In genomic region chr10:43376046-43376635, GRCh38 we compare ENCODE assay signal across 18 cellular contexts. TPM values are rescaled to one million over a fixed set of nuclear protein-coding genes. Genes with fewer than 3 reads are reported as not detected.
DNase-seq lines count a peak whose midpoint lies in the region; ATAC-seq, FAIRE-seq and TF ChIP-seq lines count a peak whose summit lies in the region.
"Had no signal": no experiment of that assay in that cellular context is flagged by ENCODE, and none has a peak within 500 bp of the region (broad histone marks: within the 10 kb centered on the region; RNA-seq: fewer than 3 reads in every experiment).

No MANE protein-coding gene starts in this region.

- H3K23me2 ChIP-seq in H9 (ENCODE audit: insufficient read length, low read depth, low read length, poor library complexity, severe bottlenecking) (no peaks in the 10 kb centered on the region), H1 (ENCODE audit: low read depth, low read length) (no peaks in the 10 kb centered on the region)

- H3K18ac ChIP-seq in H9 (ENCODE audit: insufficient read length, low read depth, low read length) (peak overlapping the region; percentile 3), H1 (ENCODE audit: extremely low read depth, low read length) (no peak overlapping the region; the same call in 1 of the 2 replicates)

- no peak for TF ChIP-seq RAD21 in H1 (IDR thresholded peaks at IDR 0.05 in 1 of 2, conservative IDR thresholded peaks at IDR 0.05 in 1 of 2; ENCODE audit: low read depth in 2 of 2, low read length in 2 of 2)

- H3K14ac ChIP-seq in H9 (ENCODE audit: insufficient read depth, low read length) (no peak overlapping the region; the same call in 1 of the 2 replicates), H1 (ENCODE audit: insufficient read length) (no peak overlapping the region)

- H4K5ac ChIP-seq in H9 (ENCODE audit: insufficient read length, low read depth, low read length) (no peak overlapping the region), H1 (ENCODE audit: insufficient read length, low read depth, low read length) (no peak overlapping the region)

- H3K9me3 ChIP-seq in H9 (ENCODE audit: control insufficient read depth, low read depth, low read length) (no peaks in the 10 kb centered on the region), H1 (ENCODE audit: insufficient read depth in 2 of 2, low read depth in 1 of 2, low read length in 1 of 2) (no peaks in the 10 kb centered on the region), sigmoid colon (no peaks in the 10 kb centered on the region), aorta (ENCODE audit: control insufficient read depth, low read length) (no peaks in the 10 kb centered on the region), gastrocnemius medialis (no peaks in the 10 kb centered on the region)
- H3K9me3 ChIP-seq: BE2C had no signal

- H2BK120ac ChIP-seq in H9 (ENCODE audit: low read depth, low read length, poor library complexity, severe bottlenecking), result no peak overlapping the region
- H2BK120ac ChIP-seq in H1 (replicated peaks; ENCODE audit: low read depth, low read length), result no peak overlapping the region

- H2BK12ac ChIP-seq in H9 (ENCODE audit: insufficient read length, low read depth, low read length) (no peak overlapping the region), H1 (ENCODE audit: low read depth, low read length) (no peak overlapping the region)

- H3K27me3 ChIP-seq in H9 (ENCODE audit: insufficient read depth, low read length) (no peaks in the 10 kb centered on the region), H1 (replicated peaks in 1 of 4; ENCODE audit: control insufficient read depth in 3 of 4, extremely low read depth in 1 of 4, insufficient read depth in 3 of 4, low read length in 3 of 4) (0 out of 7 replicates have a peak, but pooled peaks cover 0 to 2% (median 0%) of the 10 kb centered on the region in 4 experiments), sigmoid colon (no peaks in the 10 kb centered on the region), aorta (ENCODE audit: control insufficient read depth in 1 of 2, insufficient read depth in 2 of 2, low read length in 1 of 2) (no peaks in the 10 kb centered on the region), gastrocnemius medialis (no peaks in the 10 kb centered on the region)
- H3K27me3 ChIP-seq: BE2C had no signal

- no CpG with 5 or more reads among the region's 9 CpGs for WGBS in H9 (ENCODE audit: extremely low coverage, insufficient read length, low lambda C conversion rate)
- 90% methylated on average over 9 of the region's 9 CpGs; no CpG with 5 or more reads in 1 of the 2 experiments for WGBS in H1 (ENCODE audit: extremely low coverage in 1 of 2, insufficient coverage in 1 of 2, insufficient read length in 1 of 2, insufficient replicate concordance in 2 of 2, low coverage in 1 of 2, low lambda C conversion rate in 2 of 2, missing lambda C conversion rate in 1 of 2), 2 experiments
- WGBS in sigmoid colon, 2 donors, result 91 to 92% methylated on average over 9 of the region's 9 CpGs
- WGBS in aorta, 2 donors, result 89 to 94% methylated on average over 9 of the region's 9 CpGs

- H2BK20ac ChIP-seq in H9 (ENCODE audit: low read depth, low read length, poor library complexity, severe bottlenecking), result no peak overlapping the region
- no peak overlapping the region for H2BK20ac ChIP-seq in H1 (ENCODE audit: low read length)

- peaks cover 8% of the 10 kb centered on the region for H3K27me3 Mint-ChIP-seq in H9 (ENCODE audit: low read depth)

- TF ChIP-seq EP300 in H1 (IDR thresholded peaks at IDR 0.05; ENCODE audit: borderline replicate concordance in 1 of 2, low read depth in 2 of 2, low read length in 2 of 2) (no peak), sigmoid colon (IDR thresholded peaks at IDR 0.05) (no peak)

- H2AFZ ChIP-seq in H9 (ENCODE audit: low read length) (no peak overlapping the region), H1 (ENCODE audit: low read length) (no peak overlapping the region)
- H2AFZ ChIP-seq: GM23248 had no signal

- H3K23ac ChIP-seq in H9 (ENCODE audit: insufficient read length, low read depth, low read length) (no peak overlapping the region), H1 (ENCODE audit: insufficient read length) (no peak overlapping the region)

- H3T11ph ChIP-seq in H9 (ENCODE audit: low read length), result no peak overlapping the region

- no peak overlapping the region for H4K8ac ChIP-seq in H9 (replicated peaks; ENCODE audit: insufficient read length, low read depth, low read length)
- no peak overlapping the region; the same call in 1 of the 2 replicates for H4K8ac ChIP-seq in H1 (ENCODE audit: extremely low read depth, insufficient read depth, low read length)

- no peaks in the 10 kb centered on the region for H4K20me1 ChIP-seq in H9 (ENCODE audit: control insufficient read depth, insufficient read depth, insufficient read length)
- no peaks in the 10 kb centered on the region for H4K20me1 ChIP-seq in H1 (replicated peaks in 1 of 2; ENCODE audit: control insufficient read depth in 1 of 2, insufficient read depth in 2 of 2, low read length in 2 of 2)

- H4K91ac ChIP-seq in H9 (ENCODE audit: insufficient read length, low read depth, low read length) (no peak overlapping the region), H1 (replicated peaks; ENCODE audit: insufficient read length, low read length) (no peak overlapping the region)

- TF ChIP-seq CTCF in H9 (conservative IDR thresholded peaks at IDR 0.05) (no peak), H1 (IDR thresholded peaks at IDR 0.05; ENCODE audit: control extremely low read depth in 1 of 3, insufficient read depth in 1 of 3, low read depth in 1 of 3, low read length in 3 of 3) (no peak), sigmoid colon (IDR thresholded peaks at IDR 0.05) (no peak), gastrocnemius medialis (IDR thresholded peaks at IDR 0.05 in 4 of 5, conservative IDR thresholded peaks at IDR 0.05 in 1 of 5) (no peak)

- no peak overlapping the region for H3K27ac ChIP-seq in H9 (ENCODE audit: insufficient read length, low read depth, low read length)
- no peak overlapping the region for H3K27ac ChIP-seq in H1 (ENCODE audit: low read depth, low read length)
- H3K27ac ChIP-seq in sigmoid colon, result no peak overlapping the region
- no peak overlapping the region for H3K27ac ChIP-seq in aorta (ENCODE audit: low read depth in 1 of 2, low read length in 2 of 2)
- no peak overlapping the region for H3K27ac ChIP-seq in gastrocnemius medialis
- H3K27ac ChIP-seq: C4-2B, GM23248 had no signal

- no peak for ATAC-seq in aorta (ENCODE audit: low FRiP score)
- ATAC-seq in gastrocnemius medialis, result no peak
- ATAC-seq: CD8-positive, alpha-beta T cell had no signal

- H3K4me2 ChIP-seq in H9 (ENCODE audit: insufficient read depth, insufficient read length, low read length) (no peak overlapping the region), H1 (ENCODE audit: insufficient read depth in 1 of 2, low read depth in 2 of 2, low read length in 2 of 2) (no peak overlapping the region)

- no peaks in the 10 kb centered on the region; a peak in 1 of 5 replicates for H3K9me3 Mint-ChIP-seq in H9
- H3K9me3 Mint-ChIP-seq: CD8-positive, alpha-beta T cell had no signal

- no peak overlapping the region for H3K4me3 Mint-ChIP-seq in H9
- H3K4me3 Mint-ChIP-seq: CD8-positive, alpha-beta T cell had no signal

- POLR2A ChIA-PET in H1 (lab: Charles Lee; ENCODE audit: partially characterized antibody), result interaction anchor here (1.4 to 2.0 kb wide), 4 partner anchors 10 to 25 kb away, joined by 3 to 10 read pairs (median 6); no protein-coding TSS in a partner anchor

- H3K36me3 Mint-ChIP-seq in H9 (ENCODE audit: insufficient read depth in 1 of 3, low read depth in 3 of 3), result no peaks in the 10 kb centered on the region
- H3K36me3 Mint-ChIP-seq: CD8-positive, alpha-beta T cell had no signal

- CTCF ChIA-PET in H1 (lab: Charles Lee; ENCODE audit: partially characterized antibody), result interaction anchor here (0.6 to 2.4 kb wide), 6 partner anchors 7 to 83 kb away, joined by 3 to 12 read pairs (median 6); no protein-coding TSS in a partner anchor

- H3K79me1 ChIP-seq in H9 (ENCODE audit: insufficient read depth, low read depth, low read length, poor library complexity, severe bottlenecking) (no peaks in the 10 kb centered on the region), H1 (ENCODE audit: low read depth, low read length) (no peaks in the 10 kb centered on the region)

- H3K4me3 ChIP-seq in H1 (ENCODE audit: extremely low read depth in 1 of 4, insufficient read depth in 2 of 4, low read depth in 3 of 4, low read length in 4 of 4), result no peak overlapping the region
- H3K4me3 ChIP-seq in sigmoid colon, result no peak overlapping the region
- no peak overlapping the region for H3K4me3 ChIP-seq in aorta (ENCODE audit: low read length in 2 of 2)
- no peak overlapping the region for H3K4me3 ChIP-seq in gastrocnemius medialis
- H3K4me3 ChIP-seq: GM23248 had no signal

- H3K4me1 Mint-ChIP-seq in H9, result peaks cover 44 to 47% of the 10 kb centered on the region in 2 experiments

- no peak overlapping the region for H3K27ac Mint-ChIP-seq in H9
- H3K27ac Mint-ChIP-seq: CD8-positive, alpha-beta T cell had no signal

- intact Hi-C loops in sigmoid colon (cut with DNase I) (no loop called here), aorta (cut with DNase I) (no loop called here), gastrocnemius medialis (cut with DNase I; ENCODE audit: low total_unique reads) (no loop called here)

- H3K4ac ChIP-seq in H9 (ENCODE audit: low read depth, low read length), result no peak overlapping the region
- H3K4ac ChIP-seq in H1 (replicated peaks; ENCODE audit: insufficient read length, low read depth, low read length), result no peak overlapping the region

- H3K4me1 ChIP-seq in H9 (ENCODE audit: insufficient read depth, low read length) (no peaks in the 10 kb centered on the region), H1 (replicated peaks in 1 of 4; ENCODE audit: control insufficient read depth in 3 of 4, insufficient read depth in 4 of 4, low read length in 3 of 4) (peaks cover 4 to 20% (median 7%) of the 10 kb centered on the region in 4 experiments), sigmoid colon (no peaks in the 10 kb centered on the region), aorta (ENCODE audit: control insufficient read depth in 1 of 2, insufficient read depth in 2 of 2, low read length in 2 of 2) (no peaks in the 10 kb centered on the region), gastrocnemius medialis (peaks cover 9 to 12% of the 10 kb centered on the region in 2 donors)
- H3K4me1 ChIP-seq: BE2C had no signal

- no peak overlapping the region for H3K56ac ChIP-seq in H9 (ENCODE audit: insufficient read length, low read depth, low read length)
- H3K56ac ChIP-seq in H1 (replicated peaks; ENCODE audit: insufficient read length, low read depth, low read length), result no peak overlapping the region

- TF ChIP-seq POLR2A in H1 (IDR thresholded peaks at IDR 0.05; ENCODE audit: control extremely low read depth in 1 of 2, low read depth in 2 of 2, low read length in 2 of 2) (no peak), sigmoid colon (IDR thresholded peaks at IDR 0.05) (no peak), gastrocnemius medialis (IDR thresholded peaks at IDR 0.05) (no peak)

- H2BK15ac ChIP-seq in H9 (ENCODE audit: low read depth, low read length) (no peak overlapping the region), H1 (ENCODE audit: low read length) (0 out of 2 replicates have a peak overlapping the region, but pooled peaks have one; percentile 61)

- H3K9ac ChIP-seq in H9 (ENCODE audit: extremely low read depth, insufficient read length, low read length), result no peak overlapping the region
- no peak overlapping the region for H3K9ac ChIP-seq in H1 (replicated peaks in 1 of 4; ENCODE audit: extremely low read depth in 1 of 4, low read depth in 3 of 4, low read length in 3 of 4)
- H3K9ac ChIP-seq: GM23248 had no signal

- no peak for DNase-seq in H9
- no peak for DNase-seq in H1 (ENCODE audit: low read depth in 1 of 2, low spot score in 2 of 2)
- DNase-seq in sigmoid colon, result peak; percentile 55
- peak; percentile 23 to 65 for DNase-seq in aorta
- no peak for DNase-seq in dedifferentiated amniotic fluid mesenchymal stem cell (ENCODE audit: extremely low spot score)
- DNase-seq in gastrocnemius medialis, result no peak
- DNase-seq in DMS153 (lab: John Stamatoyannopoulos, UW), result no peak
- DNase-seq: BE2C; CD8-positive, alpha-beta T cell; COR-L47; GM23248 had no signal

- no peak overlapping the region for H2BK5ac ChIP-seq in H9 (ENCODE audit: insufficient read length, low read length)
- no peak overlapping the region for H2BK5ac ChIP-seq in H1 (ENCODE audit: low read depth, low read length)

- in situ Hi-C loops in gastrocnemius medialis (cut with MboI; ENCODE audit: low sequenced_read_pairs in 4 of 4), result no loop called here

- no peak overlapping the region for H2AK5ac ChIP-seq in H9 (ENCODE audit: insufficient read length, low read length)
- no peak overlapping the region; the same call in 1 of the 2 replicates for H2AK5ac ChIP-seq in H1 (ENCODE audit: low read depth, low read length)

- H3K36me3 ChIP-seq in H1 (ENCODE audit: control insufficient read depth in 2 of 4, insufficient read depth in 4 of 4, low read length in 3 of 4), result no peaks in the 10 kb centered on the region
- H3K36me3 ChIP-seq in sigmoid colon, result no peaks in the 10 kb centered on the region
- H3K36me3 ChIP-seq in aorta (ENCODE audit: control insufficient read depth in 1 of 2, insufficient read depth in 2 of 2, low read length in 1 of 2), result no peaks in the 10 kb centered on the region
- H3K36me3 ChIP-seq in gastrocnemius medialis, result no peaks in the 10 kb centered on the region
- H3K36me3 ChIP-seq: BE2C had no signal

- no peak for FAIRE-seq in H1 (lab: Jason Lieb, UNC)
- FAIRE-seq: A204.1, HepG2, HTR-8/SVneo had no signal

- no peaks in the 10 kb centered on the region for H3K79me2 ChIP-seq in H9 (ENCODE audit: insufficient read depth, low read length)
- H3K79me2 ChIP-seq in H1 (ENCODE audit: control insufficient read depth in 1 of 2, insufficient read depth in 2 of 2, low read length in 2 of 2), result no peaks in the 10 kb centered on the region

RNA-seq across cellular contexts. Expression of gene FXYD4, which starts 4.7 kb away (rescaled TPM):
- total RNA-seq in H9 (2021) (not detected in 2 replicates), sigmoid colon (not detected), aorta (not detected), gastrocnemius medialis (not detected)
- total RNA-seq in H1 (2021; fragmentation: NEBNext Ultra II Directional; extraction: Animal tissue kit (Norgen Biotek cat#: 25700)), result not detected in 2 replicates
- polyA plus RNA-seq in H1 (2011; rRNA removed) (not detected in 2 replicates), sigmoid colon (not detected), aorta (not detected)
- polyA plus RNA-seq in H1 (2011; cell fraction: cytosol; rRNA removed), result not detected
- polyA plus RNA-seq in H1 (2011; cell fraction: nucleus; rRNA removed), result not detected
- not detected in 4 replicates for polyA plus RNA-seq in H1 (2012, experiment 1 of 2)
- polyA plus RNA-seq in H1 (2012, experiment 2 of 2), result not detected
- not detected for polyA plus RNA-seq in H1 (2013, experiment 1 of 2)
- not detected for polyA plus RNA-seq in H1 (2013, experiment 2 of 2)
- not detected in 2 replicates for polyA minus RNA-seq in H1 (2011; rRNA and poly(A)+ RNA removed)
- polyA minus RNA-seq in H1 (2011; cell fraction: cytosol; rRNA and poly(A)+ RNA removed), result not detected
- polyA minus RNA-seq in H1 (2011; cell fraction: nucleus; rRNA and poly(A)+ RNA removed), result not detected
- total RNA-seq: CD8-positive, alpha-beta T cell; Daoy; GM23248; H7; HepG2 had no signal
- polyA plus RNA-seq: AG04450, GM23248, HepG2 had no signal

RNA-seq across cellular contexts. Expression of gene HNRNPF, which starts 32.8 kb away (rescaled TPM):
- total RNA-seq in H9 (2021) (411 and 420 TPM in 2 replicates), sigmoid colon (100 to 1,000 TPM; 101 to 185 (median 150) TPM), aorta (100 to 1,000 TPM; 103 to 114 TPM), gastrocnemius medialis (100 to 1,000 TPM in 1 of 4 donors, 10 to 100 TPM in 3; 69.2 to 111 (median 90.6) TPM)
- total RNA-seq in H1 (2021; fragmentation: NEBNext Ultra II Directional; extraction: Animal tissue kit (Norgen Biotek cat#: 25700)), result 389 and 397 TPM in 2 replicates
- polyA plus RNA-seq in H1 (2011; rRNA removed) (208 and 209 TPM in 2 replicates), sigmoid colon (100 to 1,000 TPM; 117 to 194 (median 134) TPM), aorta (10 to 100 TPM; 54.3 to 63.2 TPM)
- 285 TPM for polyA plus RNA-seq in H1 (2011; cell fraction: cytosol; rRNA removed)
- polyA plus RNA-seq in H1 (2011; cell fraction: nucleus; rRNA removed), result 199 TPM
- polyA plus RNA-seq in H1 (2012, experiment 1 of 2), result 322 to 369 TPM (median 332 TPM) in 4 replicates
- polyA plus RNA-seq in H1 (2012, experiment 2 of 2), result 154 TPM
- polyA plus RNA-seq in H1 (2013, experiment 1 of 2), result 167 TPM
- polyA plus RNA-seq in H1 (2013, experiment 2 of 2), result 175 TPM
- polyA minus RNA-seq in H1 (2011; rRNA and poly(A)+ RNA removed), result 303 and 334 TPM in 2 replicates
- 147 TPM for polyA minus RNA-seq in H1 (2011; cell fraction: cytosol; rRNA and poly(A)+ RNA removed)
- polyA minus RNA-seq in H1 (2011; cell fraction: nucleus; rRNA and poly(A)+ RNA removed), result 101 TPM

Comparison
In these comparisons a context has a peak if more than half of its experiments do, and no peak if none do; other contexts are left out.
1. DNase-seq: peak in sigmoid colon (single experiment) and aorta (2 of 2); none in H9 (single experiment), H1 (0 of 2), dedifferentiated amniotic fluid mesenchymal stem cell (single experiment), gastrocnemius medialis (0 of 2) and DMS153 (single experiment).